22 cellular contexts compared by ENCODE assay signal in the genomic region with DNA sequence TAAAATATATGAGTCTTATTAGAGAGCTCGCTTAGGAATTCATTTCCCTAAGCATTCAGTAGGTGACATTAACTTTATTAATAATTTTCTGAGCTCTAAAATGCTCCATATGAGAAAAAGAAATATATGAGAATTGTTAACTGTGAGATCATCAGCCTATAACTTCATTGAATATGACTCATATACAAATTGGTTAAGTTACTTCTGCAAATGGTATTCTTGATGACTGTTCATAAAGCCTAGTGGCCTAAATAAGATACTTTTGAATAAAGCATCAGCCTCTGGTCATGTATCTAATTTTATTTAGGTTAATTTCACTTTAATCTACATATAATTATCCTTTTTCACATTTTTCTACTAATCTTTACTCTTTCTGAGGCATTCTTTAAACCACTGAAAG.
DNase-seq lines count a peak whose midpoint lies in the region; ATAC-seq, FAIRE-seq and TF ChIP-seq lines count a peak whose summit lies in the region.
"Had no signal": no experiment of that assay in that cellular context is flagged by ENCODE, and none has a peak within 500 bp of the region (broad histone marks: within the 10 kb centered on the region; RNA-seq: fewer than 3 reads in every experiment).

No MANE protein-coding gene starts in this region.

- CTCF ChIA-PET in naive thymus-derived CD4-positive, alpha-beta T cell (lab: Charles Lee), result interaction anchor here (0.6 kb wide), 1 partner anchor 450 kb away, joined by 3 read pairs; no protein-coding TSS in a partner anchor

- no peaks in the 10 kb centered on the region for H3K9me3 ChIP-seq in naive thymus-derived CD4-positive, alpha-beta T cell (ENCODE audit: control insufficient read depth in 2 of 3, low read length in 3 of 3)
- H3K9me3 ChIP-seq: Caco-2 had no signal

- no peak overlapping the region for H3K4me3 ChIP-seq in NB4 (ENCODE audit: low read depth, low read length)
- no peak overlapping the region for H3K4me3 ChIP-seq in naive thymus-derived CD4-positive, alpha-beta T cell (ENCODE audit: low read length)

- TF ChIP-seq POLR2A in NB4 (IDR thresholded peaks at IDR 0.05; ENCODE audit: extremely low read depth, insufficient read length), result no peak

- DNase-seq in HT1080 (ENCODE audit: low read depth) (peak; percentile 5), NB4 (ENCODE audit: low read depth) (peak; percentile 11), epithelial cell of prostate (ENCODE audit: low read depth, low spot score) (peak; percentile 10), putamen (ENCODE audit: low spot score) (no peak), D721Med (ENCODE audit: insufficient read length, low spot score) (no peak), NCI-H128 (lab: John Stamatoyannopoulos, UW; ENCODE audit: unreplicated experiment) (no peak)
- DNase-seq in naive thymus-derived CD4-positive, alpha-beta T cell, result no peak
- DNase-seq: ACHN, AML-193, Caco-2, DMS53, H9, NCI-H1048, NCI-H146, NCI-H2081, NCI-H510A, NCI-H774, SHP77 had no signal

- H3K27ac ChIP-seq in epithelial cell of prostate, result no peak overlapping the region
- H3K27ac ChIP-seq in naive thymus-derived CD4-positive, alpha-beta T cell (ENCODE audit: low read depth, low read length), result no peak overlapping the region

- TF ChIP-seq CTCF in NB4 (IDR thresholded peaks at IDR 0.05; ENCODE audit: low read depth, low read length), result no peak
- no peak for TF ChIP-seq CTCF in D721Med (IDR thresholded peaks at IDR 0.05; ENCODE audit: insufficient read depth, missing control alignments)

- H3K36me3 Mint-ChIP-seq in activated T-helper 17 cell treated with anti-CD3 and anti-CD28 coated beads, Interleukin-2, amount 50 U/mL, for 72 hours (ENCODE audit: low read depth), result no peaks in the 10 kb centered on the region
- H3K36me3 Mint-ChIP-seq in naive thymus-derived CD4-positive, alpha-beta T cell, result no peaks in the 10 kb centered on the region
- H3K36me3 Mint-ChIP-seq: IgD-negative memory B cell had no signal

- no peak for FAIRE-seq in D721Med (lab: Jason Lieb, UNC)
- FAIRE-seq: HTR-8/SVneo had no signal

- no peak overlapping the region for H3K27ac Mint-ChIP-seq in activated T-helper 17 cell treated with anti-CD3 and anti-CD28 coated beads, Interleukin-2, amount 50 U/mL, for 72 hours
- no peak overlapping the region for H3K27ac Mint-ChIP-seq in naive thymus-derived CD4-positive, alpha-beta T cell
- H3K27ac Mint-ChIP-seq: H9, IgD-negative memory B cell had no signal

- peak; percentile 60 for ATAC-seq in activated T-helper 17 cell treated with anti-CD3 and anti-CD28 coated beads, Interleukin-2, amount 50 U/mL, for 72 hours (replicated peaks)
- ATAC-seq in naive thymus-derived CD4-positive, alpha-beta T cell, result no peak
- ATAC-seq: Panc1 had no signal

- H3K27me3 ChIP-seq in naive thymus-derived CD4-positive, alpha-beta T cell (ENCODE audit: control insufficient read depth in 2 of 2, insufficient read depth in 2 of 2, low read length in 2 of 2), result no peaks in the 10 kb centered on the region

- no peaks in the 10 kb centered on the region for H3K9me3 Mint-ChIP-seq in activated T-helper 17 cell treated with anti-CD3 and anti-CD28 coated beads, Interleukin-2, amount 50 U/mL, for 72 hours
- peaks cover 0 to 5% (median 0%) of the 10 kb centered on the region in 11 donors for H3K9me3 Mint-ChIP-seq in naive thymus-derived CD4-positive, alpha-beta T cell
- H3K9me3 Mint-ChIP-seq: H9 had no signal

- H3K36me3 ChIP-seq in naive thymus-derived CD4-positive, alpha-beta T cell (ENCODE audit: control insufficient read depth in 2 of 3, insufficient read depth in 3 of 3, low read length in 3 of 3), result no peaks in the 10 kb centered on the region

- H3K27me3 Mint-ChIP-seq in activated T-helper 17 cell treated with anti-CD3 and anti-CD28 coated beads, Interleukin-2, amount 50 U/mL, for 72 hours, result no peaks in the 10 kb centered on the region
- H3K27me3 Mint-ChIP-seq in naive thymus-derived CD4-positive, alpha-beta T cell, result no peaks in the 10 kb centered on the region

- H3K4me1 ChIP-seq in naive thymus-derived CD4-positive, alpha-beta T cell (ENCODE audit: control insufficient read depth in 2 of 2, insufficient read depth in 2 of 2, low read length in 2 of 2), result no peaks in the 10 kb centered on the region
- H3K4me1 ChIP-seq: Caco-2 had no signal

- POLR2A ChIA-PET in naive thymus-derived CD4-positive, alpha-beta T cell (lab: Charles Lee), result interaction anchor here (1.1 kb wide), 1 partner anchor 9 kb away, joined by 3 read pairs; no protein-coding TSS in a partner anchor

- peaks cover 15% of the 10 kb centered on the region for H3K4me1 Mint-ChIP-seq in activated T-helper 17 cell treated with anti-CD3 and anti-CD28 coated beads, Interleukin-2, amount 50 U/mL, for 72 hours
- peaks cover 0 to 6% (median 0%) of the 10 kb centered on the region in 7 donors for H3K4me1 Mint-ChIP-seq in naive thymus-derived CD4-positive, alpha-beta T cell
- H3K4me1 Mint-ChIP-seq: H9, IgD-negative memory B cell had no signal

- intact Hi-C loops in naive thymus-derived CD4-positive, alpha-beta T cell (cut with micrococcal nuclease), result no loop called here

- no peak overlapping the region for H3K4me3 Mint-ChIP-seq in activated T-helper 17 cell treated with anti-CD3 and anti-CD28 coated beads, Interleukin-2, amount 50 U/mL, for 72 hours
- no peak overlapping the region for H3K4me3 Mint-ChIP-seq in naive thymus-derived CD4-positive, alpha-beta T cell
- H3K4me3 Mint-ChIP-seq: H9, IgD-negative memory B cell had no signal

Comparison
In these comparisons a context has a peak if more than half of its experiments do, and no peak if none do; other contexts are left out.
1. DNase-seq: peak in HT1080 (single experiment), NB4 (single experiment) and epithelial cell of prostate (single experiment); none in putamen (single experiment), D721Med (single experiment), naive thymus-derived CD4-positive, alpha-beta T cell (0 of 9) and NCI-H128 (single experiment).